Comparison of ENCODE assay signal across 16 cellular contexts in the genomic region with DNA sequence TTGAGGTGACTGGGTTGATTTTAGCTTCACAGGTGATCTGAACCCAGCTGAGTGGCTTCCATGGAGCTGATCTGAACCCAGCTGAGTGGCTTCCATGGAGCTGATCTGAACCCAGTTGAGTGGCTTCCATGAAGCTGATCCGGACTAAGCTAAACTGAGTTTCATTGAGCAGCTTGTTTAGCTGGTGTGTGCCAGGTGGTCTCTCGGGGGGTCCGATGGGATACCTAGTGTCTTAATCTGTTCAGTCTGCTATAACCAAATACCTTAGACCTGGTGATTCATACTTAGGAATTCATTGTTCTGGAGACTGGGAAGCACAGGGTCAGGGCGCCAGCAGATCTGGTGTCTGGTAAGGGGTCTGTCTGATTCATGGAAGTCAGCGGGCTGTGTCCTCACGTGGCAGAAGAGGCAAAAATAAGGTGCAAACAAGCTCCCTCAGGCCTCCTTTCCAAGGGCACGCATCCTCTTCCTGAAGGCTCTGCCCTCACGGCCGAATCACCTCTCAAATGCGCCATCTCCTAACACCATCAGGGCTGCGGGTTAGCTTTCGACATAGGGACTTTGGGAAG. TPM values are rescaled to one million over a fixed set of nuclear protein-coding genes. Genes with fewer than 3 reads are reported as not detected.
DNase-seq lines count a peak whose midpoint lies in the region; TF ChIP-seq lines count a peak whose summit lies in the region.
"Had no signal": no experiment of that assay in that cellular context is flagged by ENCODE, and none has a peak within 500 bp of the region (broad histone marks: within the 10 kb centered on the region; RNA-seq: fewer than 3 reads in every experiment).

No MANE protein-coding gene starts in this region.

- no peak overlapping the region for H3K4me3 ChIP-seq in epithelial cell of proximal tubule (ENCODE audit: low read depth, low read length)
- H3K4me3 ChIP-seq: HAP-1, pancreas, Peyer's patch, vagina had no signal

- H3K27ac ChIP-seq in RWPE1 = no peak overlapping the region
- H3K27ac ChIP-seq: pancreas, Peyer's patch, vagina had no signal

- TF ChIP-seq CTCF in RWPE1 (conservative IDR thresholded peaks at IDR 0.05; ENCODE audit: low read depth) (no peak), epithelial cell of proximal tubule (conservative IDR thresholded peaks at IDR 0.05; ENCODE audit: low read depth, low read length) (no peak)

- CTCF ChIA-PET in RWPE1 (lab: Yijun Ruan, JAX) = no interaction called here

- peak; percentile 50 for DNase-seq in ELR (ENCODE audit: low read depth)
- DNase-seq in RWPE1 (ENCODE audit: low spot score) = peak; percentile 52
- DNase-seq in epithelial cell of proximal tubule (ENCODE audit: low read depth) = peak; percentile 70
- DNase-seq in retina = peak; percentile 21
- DNase-seq in NCI-H526 (lab: John Stamatoyannopoulos, UW) = no peak
- DNase-seq in NCI-H187 (lab: John Stamatoyannopoulos, UW) = no peak
- no peak for DNase-seq in central memory CD4-positive, alpha-beta T cell
- DNase-seq: activated CD4-positive, alpha-beta T cell treated with anti-CD3 and anti-CD28 coated beads for 36 hours; activated T-cell treated with anti-CD3 and anti-CD28 coated beads for 4 hours; NCI-H1694 treated with DMSO at 0.1 percent for 48 hours; NCI-H748 treated with DMSO at 0.1 percent for 48 hours; stimulated activated naive CD8-positive, alpha-beta T cell treated with anti-CD3 and anti-CD28 coated beads, Interleukin-15, Interleukin-2, amounts not matched to agents 100 U/mL and 50 U/mL, for 24 hours had no signal

- POLR2A ChIA-PET in RWPE1 (lab: Yijun Ruan, JAX; ENCODE audit: low non-redundant PET) = no interaction called here

RNA-seq across cellular contexts. Expression of a gene that starts 52.5 kb away (rescaled TPM):
- total RNA-seq in epithelial cell of proximal tubule = 0.14 and 0.63 TPM in 2 replicates

Comparison
In these comparisons a context has a peak if more than half of its experiments do, and no peak if none do; other contexts are left out.
1. DNase-seq: peak in ELR (single experiment), RWPE1 (single experiment), epithelial cell of proximal tubule (single experiment) and retina (single experiment); none in NCI-H526 (0 of 2), NCI-H187 (0 of 2) and central memory CD4-positive, alpha-beta T cell (single experiment).